ENCODE assay signal across 1 cellular context in genomic region chr10:85515316-85515715, GRCh38.
TF ChIP-seq lines count a peak whose summit lies in the region.

No MANE protein-coding gene starts in this region.

TF ChIP-seq in H1, 55 proteins besides CTCF, POLR2A, EP300 and RAD21 (continued from another document):
- no peak for TF ChIP-seq CBX5 (IDR thresholded peaks at IDR 0.05; ENCODE audit: low read depth, low read length)
- no peak for TF ChIP-seq NANOG (IDR thresholded peaks at IDR 0.05; ENCODE audit: insufficient read depth, low read depth, low read length, poor library complexity, severe bottlenecking)
